10 cellular contexts compared by ENCODE assay signal in the genomic region with DNA sequence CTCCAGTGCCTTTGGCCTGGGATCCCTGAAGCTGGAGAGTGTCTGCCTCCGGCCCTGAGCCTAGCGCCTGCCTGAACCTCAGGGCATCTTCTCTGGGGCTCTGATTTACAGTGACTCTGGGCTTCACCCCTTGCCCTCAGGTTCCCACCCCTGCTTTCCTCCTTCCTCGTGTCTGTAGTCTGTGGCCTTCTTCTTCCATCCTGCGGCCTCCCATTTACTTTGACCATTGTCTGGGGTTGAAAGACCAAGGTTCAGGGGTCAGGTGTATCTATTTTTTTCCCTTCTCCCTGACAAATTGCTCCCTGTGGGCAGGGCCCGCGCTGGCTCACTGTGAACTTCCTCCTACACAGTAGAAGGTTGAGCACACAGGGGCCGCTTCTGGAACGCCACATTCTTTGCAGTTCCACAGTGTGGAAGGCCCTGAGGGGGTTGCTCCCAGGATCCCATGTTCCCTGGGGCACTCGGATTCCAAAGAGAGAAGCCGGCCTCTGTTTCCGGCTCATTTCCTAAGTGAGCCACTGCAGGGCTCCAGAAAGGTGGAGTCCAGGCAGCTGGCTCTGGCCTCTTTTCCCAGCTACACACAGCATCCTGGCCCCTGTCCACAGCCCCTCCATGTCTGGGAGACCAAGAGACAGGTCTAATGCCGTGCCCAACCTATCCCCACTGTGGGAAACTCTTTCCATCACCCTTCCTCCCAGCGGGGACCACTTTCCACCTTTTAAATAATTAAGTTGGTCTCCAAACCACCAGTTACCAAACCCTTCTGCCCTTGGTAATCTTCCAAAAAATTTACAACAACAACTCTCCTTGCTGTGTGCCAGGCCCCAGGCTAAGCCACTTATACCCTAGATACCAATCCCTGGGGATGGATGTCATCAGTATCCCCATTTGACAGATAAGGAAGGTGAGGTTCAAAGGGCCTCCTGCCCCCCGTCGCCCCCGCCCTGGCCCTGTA.
DNase-seq lines count a peak whose midpoint lies in the region; ATAC-seq, FAIRE-seq and TF ChIP-seq lines count a peak whose summit lies in the region.
"Had no signal": no experiment of that assay in that cellular context is flagged by ENCODE, and none has a peak within 500 bp of the region (broad histone marks: within the 10 kb centered on the region; RNA-seq: fewer than 3 reads in every experiment).

No MANE protein-coding gene starts in this region.

- no peaks in the 10 kb centered on the region for H3K79me2 ChIP-seq in neural progenitor cell (ENCODE audit: low read depth)

- no peak overlapping the region for H3K4me3 Mint-ChIP-seq in endodermal cell
- peak overlapping the region; percentile 16 for H3K4me3 Mint-ChIP-seq in neural progenitor cell
- H3K4me3 Mint-ChIP-seq: activated CD8-positive, alpha-beta T cell treated with anti-CD3 and anti-CD28 coated beads, Interleukin-2, amount 10 ng/mL, durations not matched to agents 7 days and 5 days; B cell had no signal

- H3K4me3 ChIP-seq in endodermal cell (ENCODE audit: low read length): no peak overlapping the region
- no peak overlapping the region for H3K4me3 ChIP-seq in neural progenitor cell
- no peak overlapping the region for H3K4me3 ChIP-seq in aorta (ENCODE audit: low read length in 2 of 2)

- peaks cover 6% of the 10 kb centered on the region for H3K4me1 Mint-ChIP-seq in endodermal cell
- H3K4me1 Mint-ChIP-seq in neural progenitor cell: peaks cover 59% of the 10 kb centered on the region

- H3K27ac Mint-ChIP-seq in endodermal cell (no peak overlapping the region), neural progenitor cell (peak overlapping the region; percentile 88)
- H3K27ac Mint-ChIP-seq: activated CD8-positive, alpha-beta T cell treated with anti-CD3 and anti-CD28 coated beads, Interleukin-2, amount 10 ng/mL, durations not matched to agents 7 days and 5 days; B cell had no signal

- TF ChIP-seq POLR2A in GM12891 (IDR thresholded peaks at IDR 0.05; ENCODE audit: low read depth, low read length): no peak

- H3K27me3 ChIP-seq in endodermal cell (ENCODE audit: control insufficient read depth, insufficient read depth, low read length, poor library complexity, severe bottlenecking): no peaks in the 10 kb centered on the region
- H3K27me3 ChIP-seq in neural progenitor cell: no peaks in the 10 kb centered on the region
- H3K27me3 ChIP-seq in aorta (ENCODE audit: control insufficient read depth in 1 of 2, insufficient read depth in 2 of 2, low read length in 1 of 2): no peaks in the 10 kb centered on the region

- no peak for FAIRE-seq in GM12891 (lab: Jason Lieb, UNC)

- H3K36me3 Mint-ChIP-seq in endodermal cell (ENCODE audit: low read depth) (no peaks in the 10 kb centered on the region), neural progenitor cell (no peaks in the 10 kb centered on the region)

- H3K9me3 ChIP-seq in endodermal cell (ENCODE audit: control insufficient read depth, low read length): no peaks in the 10 kb centered on the region
- no peaks in the 10 kb centered on the region for H3K9me3 ChIP-seq in neural progenitor cell (ENCODE audit: low read depth)
- no peaks in the 10 kb centered on the region for H3K9me3 ChIP-seq in aorta (ENCODE audit: control insufficient read depth, low read length)

- no peak overlapping the region for H3K4me2 ChIP-seq in neural progenitor cell

- WGBS in endodermal cell (ENCODE audit: insufficient coverage in 1 of 2, insufficient read length in 1 of 2), 2 experiments: 90 to 94% methylated on average over 6 to 16 of the region's 16 CpGs
- 45 to 46% methylated on average over 16 of the region's 16 CpGs for WGBS in aorta, 2 donors

- no peaks in the 10 kb centered on the region for H4K20me1 ChIP-seq in neural progenitor cell (ENCODE audit: low read depth)

- peak; percentile 73 for DNase-seq in cardiac septum (ENCODE audit: low spot score)
- no peak for DNase-seq in left cardiac atrium
- peak; percentile 46 for DNase-seq in endodermal cell
- peak; percentile 30 for DNase-seq in neural progenitor cell (ENCODE audit: low spot score)
- peak; percentile 69 to 81 for DNase-seq in aorta
- no peak for DNase-seq in HPDE6-E6E7 (ENCODE audit: extremely low spot score)
- DNase-seq in amygdala (lab: John Stamatoyannopoulos, UW): no peak
- no peak for DNase-seq in GM12891 (ENCODE audit: insufficient read length, low spot score)
- DNase-seq: activated CD8-positive, alpha-beta T cell treated with anti-CD3 and anti-CD28 coated beads, Interleukin-2, amount 10 ng/mL, durations not matched to agents 7 days and 5 days had no signal

- TF ChIP-seq CTCF in endodermal cell (conservative IDR thresholded peaks at IDR 0.05) (no peak), neural progenitor cell (IDR thresholded peaks at IDR 0.05) (no peak)

- intact Hi-C loops in cardiac septum (cut with DNase I) (loop anchor here (5.0 kb wide), 2 partner anchors 94 to 164 kb away; no protein-coding TSS in a partner anchor), left cardiac atrium (cut with DNase I) (loop anchor here in 1 of 2 donors (10.0 kb wide), 1 partner anchor 54 kb away; no protein-coding TSS in a partner anchor), aorta (cut with DNase I) (loop anchor here (5.0 kb wide), 2 partner anchors 61 to 141 kb away; a partner anchor contains a TSS)

- H3K27me3 Mint-ChIP-seq in endodermal cell (ENCODE audit: insufficient read depth) (no peaks in the 10 kb centered on the region), neural progenitor cell (ENCODE audit: insufficient read depth, low read depth) (peaks cover 16% of the 10 kb centered on the region)

- H3K4me1 ChIP-seq in endodermal cell (ENCODE audit: control insufficient read depth, insufficient read depth, low read length) (no peaks in the 10 kb centered on the region), neural progenitor cell (peaks cover 8% of the 10 kb centered on the region), aorta (ENCODE audit: control insufficient read depth in 1 of 2, insufficient read depth in 2 of 2, low read length in 2 of 2) (no peaks in the 10 kb centered on the region)

- no peaks in the 10 kb centered on the region for H3F3A ChIP-seq in neural progenitor cell (ENCODE audit: low read depth)

- no peak for ATAC-seq in left cardiac atrium
- no peak for ATAC-seq in aorta (ENCODE audit: low FRiP score)
- ATAC-seq: activated CD8-positive, alpha-beta T cell treated with anti-CD3 and anti-CD28 coated beads, Interleukin-2, amount 10 ng/mL, durations not matched to agents 7 days and 5 days had no signal

- H3K9ac ChIP-seq in endodermal cell (ENCODE audit: extremely low read depth, low read length, poor library complexity, severe bottlenecking) (no peak overlapping the region), neural progenitor cell (no peak overlapping the region)

- no peaks in the 10 kb centered on the region for H3K9me3 Mint-ChIP-seq in endodermal cell
- no peaks in the 10 kb centered on the region for H3K9me3 Mint-ChIP-seq in neural progenitor cell

- no peaks in the 10 kb centered on the region for H3K36me3 ChIP-seq in endodermal cell (ENCODE audit: control insufficient read depth, insufficient read depth, low read length)
- no peaks in the 10 kb centered on the region for H3K36me3 ChIP-seq in neural progenitor cell
- H3K36me3 ChIP-seq in aorta (ENCODE audit: control insufficient read depth in 1 of 2, insufficient read depth in 2 of 2, low read length in 1 of 2): no peaks in the 10 kb centered on the region

- H2AFZ ChIP-seq in neural progenitor cell (replicated peaks): no peak overlapping the region

- H3K27ac ChIP-seq in endodermal cell (ENCODE audit: low read depth, low read length): no peak overlapping the region
- no peak overlapping the region for H3K27ac ChIP-seq in neural progenitor cell
- peak overlapping the region in 1 of 2 donors; percentile 61 for H3K27ac ChIP-seq in aorta (ENCODE audit: low read depth in 1 of 2, low read length in 2 of 2)

TF ChIP-seq in GM12891, 5 proteins besides CTCF, POLR2A, EP300 and RAD21:
- no peak for TF ChIP-seq POU2F2 (IDR thresholded peaks at IDR 0.05; ENCODE audit: low read depth, low read length)
- TF ChIP-seq PAX5 (IDR thresholded peaks at IDR 0.05; ENCODE audit: insufficient read depth, low read length, severe bottlenecking): no peak
- TF ChIP-seq POLR2AphosphoS5 (IDR thresholded peaks at IDR 0.05; ENCODE audit: low read depth, low read length): no peak
- TF ChIP-seq TAF1 (IDR thresholded peaks at IDR 0.05; ENCODE audit: low read depth, low read length): no peak
- no peak for TF ChIP-seq SPI1 (IDR thresholded peaks at IDR 0.05; ENCODE audit: low read depth, low read length)

Comparison
In these comparisons a context has a peak if more than half of its experiments do, and no peak if none do; other contexts are left out.
1. DNase-seq: peak in cardiac septum (single experiment), endodermal cell (single experiment), neural progenitor cell (single experiment) and aorta (2 of 2); none in left cardiac atrium (single experiment), HPDE6-E6E7 (single experiment), amygdala (0 of 56) and GM12891 (single experiment).